ENCODE assay signal across 27 cellular contexts in the genomic region with DNA sequence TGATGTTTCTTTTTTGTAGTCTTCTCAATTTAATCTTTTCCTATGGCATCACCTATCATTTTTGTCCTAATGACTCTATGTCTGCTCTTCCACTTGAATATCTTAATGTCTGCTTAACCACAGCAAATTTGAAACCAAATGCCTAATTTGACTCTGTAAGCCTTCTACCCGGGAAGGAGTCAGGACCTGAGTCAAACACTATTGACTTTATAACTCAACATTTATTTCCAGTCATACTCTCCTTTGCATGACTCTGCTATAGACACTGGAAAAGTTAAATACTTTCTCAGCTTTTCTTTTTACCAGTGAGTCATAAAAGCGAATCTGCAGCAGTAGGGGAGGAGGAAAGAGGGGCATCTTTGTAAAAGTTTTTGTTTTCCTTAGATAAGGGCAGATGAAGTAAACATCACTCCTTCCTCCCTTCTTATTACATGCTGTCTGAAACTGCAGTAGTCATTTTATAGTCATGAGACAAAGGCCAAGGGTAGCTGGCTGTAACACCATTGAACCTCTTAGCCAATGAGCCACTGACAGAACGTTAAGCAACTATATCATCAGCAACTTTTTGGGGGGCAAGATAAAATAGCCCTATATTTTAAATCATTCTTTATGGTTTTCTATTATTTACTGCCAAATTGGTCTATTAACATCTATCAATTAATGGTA.
"Had no signal": no experiment of that assay in that cellular context is flagged by ENCODE, and none has a peak within 500 bp of the region (broad histone marks: within the 10 kb centered on the region; RNA-seq: fewer than 3 reads in every experiment).

No MANE protein-coding gene starts in this region.

- H3K27me3 ChIP-seq: colonic mucosa, esophagus squamous epithelium, gastrocnemius medialis, hepatocyte, left lung had no signal

- H3K4me1 ChIP-seq: colonic mucosa, esophagus squamous epithelium, gastrocnemius medialis, left lung, lower lobe of right lung had no signal

- H3K27ac ChIP-seq: colonic mucosa, epithelial cell of prostate, esophagus squamous epithelium, gastrocnemius medialis, hepatocyte, left lung, lower lobe of right lung had no signal

- H3K27ac Mint-ChIP-seq: dendritic cell treated with granulocyte-macrophage colony-stimulating factor and Interleukin-4, amounts not matched to agents 40 ng/mL and 50 ng/mL, for 4 days; effector memory CD8-positive, alpha-beta T cell; endodermal cell; immature natural killer cell; mesothelial cell of epicardium; naive B cell had no signal

- H3K9me3 Mint-ChIP-seq: endodermal cell had no signal

- H3K36me3 ChIP-seq: colonic mucosa, esophagus squamous epithelium, gastrocnemius medialis, left lung, lower lobe of right lung had no signal

- H3K4me1 Mint-ChIP-seq: immature natural killer cell, mesothelial cell of epicardium, naive B cell had no signal

- H3K4me2 ChIP-seq: hepatocyte had no signal

- H3K9me3 ChIP-seq: colonic mucosa, esophagus squamous epithelium, gastrocnemius medialis, lower lobe of right lung had no signal

- DNase-seq: colonic mucosa; cortex of kidney; effector CD8-positive, alpha-beta T cell; effector memory CD8-positive, alpha-beta T cell; endodermal cell; erythroblast; esophagus squamous epithelium; foreskin fibroblast; foreskin melanocyte; gastrocnemius medialis; glutamatergic neuron; head of caudate nucleus; hypothalamus; immature natural killer cell; islet precursor cell; kidney; kidney glomerular epithelial cell; left lung; left ventricle myocardium superior; lower lobe of right lung; mesenchymal stem cell; naive B cell had no signal

- H3K79me2 ChIP-seq: hepatocyte had no signal

- H3K4me3 ChIP-seq: colonic mucosa, esophagus squamous epithelium, gastrocnemius medialis, hepatocyte, left lung, lower lobe of right lung had no signal

- H3K27me3 Mint-ChIP-seq: dendritic cell treated with granulocyte-macrophage colony-stimulating factor and Interleukin-4, amounts not matched to agents 40 ng/mL and 50 ng/mL, for 4 days; effector memory CD8-positive, alpha-beta T cell; naive B cell had no signal

- ATAC-seq: effector memory CD8-positive, alpha-beta T cell; esophagus mucosa; gastrocnemius medialis; left lung; left ventricle myocardium superior; lower lobe of right lung had no signal

- H3K4me3 Mint-ChIP-seq: dendritic cell treated with granulocyte-macrophage colony-stimulating factor and Interleukin-4, amounts not matched to agents 40 ng/mL and 50 ng/mL, for 4 days; effector memory CD8-positive, alpha-beta T cell; endodermal cell; immature natural killer cell; mesothelial cell of epicardium; naive B cell had no signal

- H2AFZ ChIP-seq: hepatocyte had no signal
